In the genomic region with DNA sequence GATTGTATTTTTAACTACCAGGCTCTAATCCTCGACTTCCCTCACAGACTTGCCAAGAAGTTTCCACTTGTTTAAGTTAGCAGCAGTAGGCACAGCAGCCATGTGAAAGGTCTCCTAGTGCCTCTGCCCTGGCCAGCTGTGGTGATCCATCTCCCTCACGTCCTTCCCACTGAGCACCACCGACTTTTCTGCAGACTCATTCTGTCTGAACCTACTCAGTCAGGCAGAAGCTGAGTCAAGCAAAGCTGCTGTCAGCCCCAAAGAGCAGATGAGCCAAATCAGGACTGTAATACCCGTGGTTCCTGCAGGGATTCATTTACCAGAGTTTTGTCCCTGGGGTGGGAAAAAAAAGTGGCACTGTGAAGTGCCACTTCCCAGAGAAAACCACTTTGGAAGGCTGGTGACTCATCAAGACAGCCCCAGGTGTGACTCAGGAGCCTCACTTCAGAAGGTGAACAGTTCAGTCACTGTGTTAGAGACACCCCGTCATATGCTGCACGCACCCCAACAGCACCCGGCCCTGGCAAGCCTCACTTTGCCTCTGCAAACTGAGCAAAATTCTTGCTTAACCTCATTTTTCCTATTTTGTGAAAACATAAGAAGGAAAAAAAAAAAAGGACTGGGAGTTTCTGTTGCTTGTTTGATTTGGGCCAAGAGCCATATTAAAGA, we compare ENCODE assay signal across 9 cellular contexts.
DNase-seq lines count a peak whose midpoint lies in the region; ATAC-seq, FAIRE-seq and TF ChIP-seq lines count a peak whose summit lies in the region.
"Had no signal": no experiment of that assay in that cellular context is flagged by ENCODE, and none has a peak within 500 bp of the region (broad histone marks: within the 10 kb centered on the region; RNA-seq: fewer than 3 reads in every experiment).

No MANE protein-coding gene starts in this region.

- FAIRE-seq in HepG2 (lab: Jason Lieb, UNC): no peak
- FAIRE-seq: G401.6 had no signal

- intact Hi-C loops in HepG2 (cut with micrococcal nuclease; ENCODE audit: unreplicated experiment): no loop called here
- intact Hi-C loops in naive thymus-derived CD4-positive, alpha-beta T cell (cut with micrococcal nuclease): no loop called here

- ATAC-seq in HG03432 (IDR thresholded peaks at IDR 0.05; ENCODE audit: unreplicated experiment) (peak; percentile 30), HepG2 (peak; percentile 31; the same call in 1 of the 3 replicates), GM18517 (IDR thresholded peaks at IDR 0.05; ENCODE audit: unreplicated experiment) (no peak)
- ATAC-seq in naive thymus-derived CD4-positive, alpha-beta T cell: no peak

- no peak overlapping the region for H3K4me3 ChIP-seq in HepG2 (replicated peaks in 1 of 3; ENCODE audit: insufficient read depth in 1 of 3, low read depth in 2 of 3, low read length in 3 of 3)
- no peak overlapping the region for H3K4me3 ChIP-seq in naive thymus-derived CD4-positive, alpha-beta T cell (ENCODE audit: low read length)

- DNase-seq in A172 (ENCODE audit: low spot score) (peak; percentile 93), HepG2 (ENCODE audit: low spot score) (no peak), T-helper 1 cell (no peak)
- no peak for DNase-seq in naive thymus-derived CD4-positive, alpha-beta T cell
- DNase-seq in activated CD4-positive, alpha-beta T cell treated with anti-CD3 and anti-CD28 coated beads, Interleukin-2, amount 10 ng/mL, durations not matched to agents 7 days and 5 days: no peak

- H3K27ac Mint-ChIP-seq in brain: peak overlapping the region; percentile 29 to 87 (median 85)
- no peak overlapping the region for H3K27ac Mint-ChIP-seq in naive thymus-derived CD4-positive, alpha-beta T cell
- H3K27ac Mint-ChIP-seq in activated CD4-positive, alpha-beta T cell treated with anti-CD3 and anti-CD28 coated beads, Interleukin-2, amount 10 ng/mL, durations not matched to agents 7 days and 5 days: no peak overlapping the region

- H3K36me3 Mint-ChIP-seq in brain: no peaks in the 10 kb centered on the region
- no peaks in the 10 kb centered on the region for H3K36me3 Mint-ChIP-seq in naive thymus-derived CD4-positive, alpha-beta T cell
- no peaks in the 10 kb centered on the region for H3K36me3 Mint-ChIP-seq in activated CD4-positive, alpha-beta T cell treated with anti-CD3 and anti-CD28 coated beads, Interleukin-2, amount 10 ng/mL, durations not matched to agents 7 days and 5 days (ENCODE audit: low read depth)

- WGBS in HepG2 (ENCODE audit: low lambda C conversion rate): 89% methylated on average over 7 of the region's 7 CpGs

- peaks cover 88% of the 10 kb centered on the region for H3K4me1 Mint-ChIP-seq in brain
- H3K4me1 Mint-ChIP-seq in naive thymus-derived CD4-positive, alpha-beta T cell: peaks cover 0 to 18% (median 0%) of the 10 kb centered on the region in 7 donors
- peaks cover 23% of the 10 kb centered on the region for H3K4me1 Mint-ChIP-seq in activated CD4-positive, alpha-beta T cell treated with anti-CD3 and anti-CD28 coated beads, Interleukin-2, amount 10 ng/mL, durations not matched to agents 7 days and 5 days

- H3K9me3 Mint-ChIP-seq in brain: peaks cover 0 to 3% (median 0%) of the 10 kb centered on the region in 5 experiments
- peaks cover 0 to 4% (median 0%) of the 10 kb centered on the region in 11 donors for H3K9me3 Mint-ChIP-seq in naive thymus-derived CD4-positive, alpha-beta T cell
- no peaks in the 10 kb centered on the region for H3K9me3 Mint-ChIP-seq in activated CD4-positive, alpha-beta T cell treated with anti-CD3 and anti-CD28 coated beads, Interleukin-2, amount 10 ng/mL, durations not matched to agents 7 days and 5 days

- peak overlapping the region; percentile 16 for H3K27ac ChIP-seq in HepG2 (ENCODE audit: extremely low read length, insufficient read depth, low read length)
- H3K27ac ChIP-seq in naive thymus-derived CD4-positive, alpha-beta T cell (ENCODE audit: low read depth, low read length): no peak overlapping the region

- H3K4me1 ChIP-seq in HepG2 (ENCODE audit: insufficient read depth, low read length): peaks cover 38% of the 10 kb centered on the region
- H3K4me1 ChIP-seq in naive thymus-derived CD4-positive, alpha-beta T cell (ENCODE audit: control insufficient read depth in 2 of 2, insufficient read depth in 2 of 2, low read length in 2 of 2): peaks cover 0 to 3% of the 10 kb centered on the region in 2 donors

- no peaks in the 10 kb centered on the region for H3K27me3 Mint-ChIP-seq in brain
- H3K27me3 Mint-ChIP-seq in naive thymus-derived CD4-positive, alpha-beta T cell: peaks cover 9 to 32% (median 11%) of the 10 kb centered on the region in 5 donors
- H3K27me3 Mint-ChIP-seq in activated CD4-positive, alpha-beta T cell treated with anti-CD3 and anti-CD28 coated beads, Interleukin-2, amount 10 ng/mL, durations not matched to agents 7 days and 5 days: peaks cover 23% of the 10 kb centered on the region

- H2AFZ ChIP-seq in HepG2 (ENCODE audit: low read length): no peak overlapping the region

- no peak for TF ChIP-seq POLR2A in HepG2 (IDR thresholded peaks at IDR 0.05; ENCODE audit: insufficient read depth in 1 of 2, low read depth in 2 of 2, low read length in 2 of 2)

- peaks cover 5 to 29% of the 10 kb centered on the region in 2 experiments; a peak in 4 of 5 replicates for H3K36me3 ChIP-seq in HepG2 (replicated peaks in 1 of 2; ENCODE audit: control insufficient read depth in 1 of 2, insufficient read depth in 2 of 2, low read length in 2 of 2)
- H3K36me3 ChIP-seq in naive thymus-derived CD4-positive, alpha-beta T cell (ENCODE audit: control insufficient read depth in 2 of 3, insufficient read depth in 3 of 3, low read length in 3 of 3): no peaks in the 10 kb centered on the region

- no peaks in the 10 kb centered on the region for H3K27me3 ChIP-seq in HepG2 (ENCODE audit: control insufficient read depth in 1 of 2, insufficient read depth in 2 of 2, low read length in 2 of 2)
- no peaks in the 10 kb centered on the region for H3K27me3 ChIP-seq in naive thymus-derived CD4-positive, alpha-beta T cell (ENCODE audit: control insufficient read depth in 2 of 2, insufficient read depth in 2 of 2, low read length in 2 of 2)

- peaks cover 87% of the 10 kb centered on the region for H3K79me2 ChIP-seq in HepG2 (ENCODE audit: insufficient read depth, low read length)

- H3K9ac ChIP-seq in HepG2 (ENCODE audit: insufficient read depth, low read depth, low read length): no peak overlapping the region

- TF ChIP-seq RAD21 in HepG2 (CRISPR knock-in tag; IDR thresholded peaks at IDR 0.05): no peak

- in situ Hi-C loops in HepG2 (cut with HindIII; ENCODE audit: extremely low pct_ligation_motif_present, low pct_unique_long_range_greater_than_20kb): no loop called here

- H3K4me2 ChIP-seq in HepG2 (ENCODE audit: low read depth, low read length): no peak overlapping the region

- peaks cover 21% of the 10 kb centered on the region for H4K20me1 ChIP-seq in HepG2 (ENCODE audit: insufficient read depth, low read length)

- TF ChIP-seq CTCF in brain (conservative IDR thresholded peaks at IDR 0.05) (no peak), HepG2 (CRISPR knock-in tag; IDR thresholded peaks at IDR 0.05) (no peak)

- CTCF ChIA-PET in HepG2 (lab: Yijun Ruan, JAX; ENCODE audit: low intra/inter-chr PET ratio, low total read pairs): no interaction called here
- CTCF ChIA-PET in naive thymus-derived CD4-positive, alpha-beta T cell (lab: Charles Lee): no interaction called here
- CTCF ChIA-PET in activated CD4-positive, alpha-beta T cell treated with anti-CD3 and anti-CD28 coated beads, Interleukin-2, amount 10 ng/mL, durations not matched to agents 7 days and 5 days (lab: Charles Lee): interaction anchor here (0.6 kb wide), 1 partner anchor 69 kb away, joined by 3 read pairs; no protein-coding TSS in a partner anchor

- no TSS peak for BruUV-seq in HepG2 (replicated peaks; lab: Mats Ljungman, UMichigan)

- TF ChIP-seq EP300 in HepG2 (IDR thresholded peaks at IDR 0.05; ENCODE audit: low read depth in 2 of 2, low read length in 2 of 2) (no peak), HepG2 (CRISPR knock-in tag; IDR thresholded peaks at IDR 0.05; ENCODE audit: borderline replicate concordance) (no peak)

- no peaks in the 10 kb centered on the region for H3K9me3 ChIP-seq in HepG2 (ENCODE audit: low read length)
- no peaks in the 10 kb centered on the region for H3K9me3 ChIP-seq in naive thymus-derived CD4-positive, alpha-beta T cell (ENCODE audit: control insufficient read depth in 2 of 3, low read length in 3 of 3)

- POLR2A ChIA-PET in HepG2 (lab: Yijun Ruan, JAX): no interaction called here
- POLR2A ChIA-PET in naive thymus-derived CD4-positive, alpha-beta T cell (lab: Charles Lee): no interaction called here
- POLR2A ChIA-PET in activated CD4-positive, alpha-beta T cell treated with anti-CD3 and anti-CD28 coated beads, Interleukin-2, amount 10 ng/mL, durations not matched to agents 7 days and 5 days (lab: Charles Lee): no interaction called here

- peak overlapping the region in 4 of 5 experiments; percentile 6 to 68 (median 42) for H3K4me3 Mint-ChIP-seq in brain
- H3K4me3 Mint-ChIP-seq in naive thymus-derived CD4-positive, alpha-beta T cell: no peak overlapping the region
- H3K4me3 Mint-ChIP-seq in activated CD4-positive, alpha-beta T cell treated with anti-CD3 and anti-CD28 coated beads, Interleukin-2, amount 10 ng/mL, durations not matched to agents 7 days and 5 days: no peak overlapping the region

TF ChIP-seq in HepG2, 621 proteins besides CTCF, POLR2A, EP300 and RAD21:
- no peak for TF ChIP-seq ZNF557 (CRISPR knock-in tag; IDR thresholded peaks at IDR 0.05)
- TF ChIP-seq RBM22 (optimal IDR thresholded peaks at IDR 0.05; ENCODE audit: low read length): peak; percentile 17
- TF ChIP-seq ZNF563 (CRISPR knock-in tag; IDR thresholded peaks at IDR 0.05): no peak
- TF ChIP-seq FOSL2 (CRISPR knock-in tag; IDR thresholded peaks at IDR 0.05): peak; percentile 55

Comparison
In these comparisons a context has a peak if more than half of its experiments do, and no peak if none do; other contexts are left out.
1. ATAC-seq: peak in HG03432 (single experiment) and HepG2 (single experiment); none in naive thymus-derived CD4-positive, alpha-beta T cell (single experiment) and GM18517 (single experiment).
2. H3K27ac Mint-ChIP-seq: peak in brain (5 of 5); none in naive thymus-derived CD4-positive, alpha-beta T cell (0 of 9) and activated CD4-positive, alpha-beta T cell treated with anti-CD3 and anti-CD28 coated beads, Interleukin-2, amount 10 ng/mL, durations not matched to agents 7 days and 5 days (single experiment).
3. H3K4me3 Mint-ChIP-seq: peak in brain (4 of 5); none in naive thymus-derived CD4-positive, alpha-beta T cell (0 of 10) and activated CD4-positive, alpha-beta T cell treated with anti-CD3 and anti-CD28 coated beads, Interleukin-2, amount 10 ng/mL, durations not matched to agents 7 days and 5 days (single experiment).